In genomic region chr11:690738-691633, GRCh38 we compare ENCODE assay signal across 1 cellular context.
A peak's percentile ranks its signal among the peaks of the same experiment; 100 is the strongest.
TF ChIP-seq lines count a peak whose summit lies in the region.

No MANE protein-coding gene starts in this region.

TF ChIP-seq in K562, 482 proteins besides CTCF, POLR2A, EP300 and RAD21 (continued from another document and continues in another):
- no peak for TF ChIP-seq SFPQ (IDR thresholded peaks at IDR 0.05; ENCODE audit: low read depth, low read length)
- no peak for TF ChIP-seq ARID3B (CRISPR knock-in tag; IDR thresholded peaks at IDR 0.05; ENCODE audit: borderline replicate concordance)
- no peak for TF ChIP-seq MTA1 (IDR thresholded peaks at IDR 0.05; ENCODE audit: borderline replicate concordance)
- TF ChIP-seq ZBTB2 (IDR thresholded peaks at IDR 0.05) = no peak
- no peak for TF ChIP-seq CLOCK (CRISPR knock-in tag; IDR thresholded peaks at IDR 0.05; ENCODE audit: borderline replicate concordance)
- no peak for TF ChIP-seq NFRKB (IDR thresholded peaks at IDR 0.05; ENCODE audit: low read depth)
- no peak for TF ChIP-seq CEBPB (tag; IDR thresholded peaks at IDR 0.05)
- no peak for TF ChIP-seq HDAC6 (IDR thresholded peaks at IDR 0.05; ENCODE audit: low read depth, low read length)
- TF ChIP-seq TRIM24 (IDR thresholded peaks at IDR 0.05) = no peak
- TF ChIP-seq SMAD2 (IDR thresholded peaks at IDR 0.05; ENCODE audit: low read depth, low read length) = no peak
- TF ChIP-seq TCF7 (IDR thresholded peaks at IDR 0.05; ENCODE audit: borderline replicate concordance) = no peak
- TF ChIP-seq PBX2 (CRISPR knock-in tag; IDR thresholded peaks at IDR 0.05; ENCODE audit: low read depth) = no peak
- no peak for TF ChIP-seq PBX2 (tag; conservative IDR thresholded peaks at IDR 0.05; ENCODE audit: low read depth)
- TF ChIP-seq RBM14 (IDR thresholded peaks at IDR 0.05; ENCODE audit: borderline replicate concordance, insufficient read depth, low read depth, low read length) = no peak
- no peak for TF ChIP-seq MLLT1 (IDR thresholded peaks at IDR 0.05)
- no peak for TF ChIP-seq ZNF165 (CRISPR knock-in tag; IDR thresholded peaks at IDR 0.05; ENCODE audit: borderline replicate concordance)
- TF ChIP-seq BRD9 (IDR thresholded peaks at IDR 0.05; ENCODE audit: low read depth, partially characterized antibody) = no peak
- TF ChIP-seq ZNF75A (CRISPR knock-in tag; IDR thresholded peaks at IDR 0.05) = no peak
- TF ChIP-seq CBX5 (IDR thresholded peaks at IDR 0.05; ENCODE audit: borderline replicate concordance, low read depth) = no peak
- no peak for TF ChIP-seq PHB2 (IDR thresholded peaks at IDR 0.05; ENCODE audit: low read depth)
- TF ChIP-seq MYBL2 (IDR thresholded peaks at IDR 0.05; ENCODE audit: low read depth) = no peak
- no peak for TF ChIP-seq MYBL2 (CRISPR knock-in tag; IDR thresholded peaks at IDR 0.05; ENCODE audit: borderline replicate concordance)
- TF ChIP-seq ZNF561 (CRISPR knock-in tag; conservative IDR thresholded peaks at IDR 0.05) = no peak
- TF ChIP-seq EP400 (IDR thresholded peaks at IDR 0.05) = no peak
- TF ChIP-seq ZNF507 (tag; conservative IDR thresholded peaks at IDR 0.05) = no peak
- no peak for TF ChIP-seq BDP1 (IDR thresholded peaks at IDR 0.05; ENCODE audit: insufficient read depth, insufficient read length)
- TF ChIP-seq NEUROD1 (IDR thresholded peaks at IDR 0.05; ENCODE audit: borderline replicate concordance, low read depth, low read length, partially characterized antibody) = no peak
- TF ChIP-seq CTBP1 (IDR thresholded peaks at IDR 0.05; ENCODE audit: borderline replicate concordance) = no peak; the same call in 1 of the 2 replicates
- no peak for TF ChIP-seq SRSF3 (IDR thresholded peaks at IDR 0.05; ENCODE audit: insufficient read depth, low read length)
- TF ChIP-seq ZFP30 (CRISPR knock-in tag; IDR thresholded peaks at IDR 0.05; ENCODE audit: borderline replicate concordance) = no peak
- TF ChIP-seq MAFF (IDR thresholded peaks at IDR 0.05; ENCODE audit: low read length) = no peak
- no peak for TF ChIP-seq ZBTB12 (CRISPR knock-in tag; IDR thresholded peaks at IDR 0.05)
- peak; percentile 88 for TF ChIP-seq ZNF175 (CRISPR knock-in tag; IDR thresholded peaks at IDR 0.05; ENCODE audit: low read depth)
- no peak for TF ChIP-seq CEBPG (CRISPR knock-in tag; IDR thresholded peaks at IDR 0.05)
- TF ChIP-seq CEBPG (tag; conservative IDR thresholded peaks at IDR 0.05 in 1 of 2, IDR thresholded peaks at IDR 0.05 in 1 of 2) = no peak
- no peak for TF ChIP-seq E2F5 (CRISPR knock-in tag; IDR thresholded peaks at IDR 0.05)
- TF ChIP-seq L3MBTL2 (IDR thresholded peaks at IDR 0.05) = peak; percentile 24; the same call in 1 of the 2 replicates
- no peak for TF ChIP-seq KAT8 (IDR thresholded peaks at IDR 0.05; ENCODE audit: low read depth)
- no peak for TF ChIP-seq BRF2 (IDR thresholded peaks at IDR 0.05; ENCODE audit: borderline replicate concordance, insufficient read depth, insufficient read length)
- TF ChIP-seq ZNF57 (CRISPR knock-in tag; IDR thresholded peaks at IDR 0.05) = no peak
- no peak for TF ChIP-seq HMG20B (CRISPR knock-in tag; IDR thresholded peaks at IDR 0.05)
- no peak for TF ChIP-seq SNIP1 (IDR thresholded peaks at IDR 0.05; ENCODE audit: low read depth)
- TF ChIP-seq FOXM1 (IDR thresholded peaks at IDR 0.05; ENCODE audit: low read depth) = no peak
- TF ChIP-seq FOXM1 (CRISPR knock-in tag; IDR thresholded peaks at IDR 0.05; ENCODE audit: low read depth) = no peak
- TF ChIP-seq NFXL1 (CRISPR knock-in tag; IDR thresholded peaks at IDR 0.05) = no peak
- TF ChIP-seq ZNF518B (CRISPR knock-in tag; IDR thresholded peaks at IDR 0.05) = no peak
- TF ChIP-seq SMARCA5 (IDR thresholded peaks at IDR 0.05) = no peak
- TF ChIP-seq ARNT (IDR thresholded peaks at IDR 0.05) = no peak
